20 cellular contexts compared by ENCODE assay signal in the genomic region with DNA sequence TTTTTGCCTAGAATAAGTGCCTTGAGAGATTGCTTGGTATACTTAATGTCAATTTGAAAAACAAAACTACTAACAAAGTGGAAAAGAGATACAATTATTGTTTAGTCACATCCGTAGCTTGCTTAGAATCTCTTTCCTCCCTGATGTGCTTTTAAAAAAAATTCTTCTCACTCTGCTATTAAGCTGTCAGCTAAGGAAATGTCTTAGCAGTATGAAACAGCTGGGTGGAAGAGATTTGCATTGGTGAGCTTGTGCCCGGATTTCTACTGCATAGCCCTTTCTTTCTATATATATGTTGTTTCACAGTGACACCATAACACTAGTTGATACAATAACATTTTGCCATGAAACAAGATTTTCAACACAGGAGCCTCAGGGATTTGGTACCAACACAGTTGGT.
A peak's percentile ranks its signal among the peaks of the same experiment; 100 is the strongest.
DNase-seq lines count a peak whose midpoint lies in the region; ATAC-seq and TF ChIP-seq lines count a peak whose summit lies in the region.
"Had no signal": no experiment of that assay in that cellular context is flagged by ENCODE, and none has a peak within 500 bp of the region (broad histone marks: within the 10 kb centered on the region; RNA-seq: fewer than 3 reads in every experiment).

No MANE protein-coding gene starts in this region.

- intact Hi-C loops in OCI-LY7 (cut with micrococcal nuclease; ENCODE audit: unreplicated experiment), result no loop called here

- ATAC-seq in activated naive CD8-positive, alpha-beta T cell treated with anti-CD3 and anti-CD28 coated beads, Interleukin-2, amount 10 ng/mL, durations not matched to agents 7 days and 5 days (ENCODE audit: low read depth), result no peak
- ATAC-seq in activated naive CD8-positive, alpha-beta T cell treated with anti-CD3 and anti-CD28 coated beads, Interleukin-2, amount 50 U/mL, for 24 hours, result no peak
- no peak for ATAC-seq in GM19452 (IDR thresholded peaks at IDR 0.05; ENCODE audit: unreplicated experiment)
- ATAC-seq: activated naive CD4-positive, alpha-beta T cell treated with anti-CD3 and anti-CD28 coated beads, Interleukin-2, amount 50 U/mL, for 72 hours; naive thymus-derived CD4-positive, alpha-beta T cell had no signal

- peak overlapping the region; percentile 34 for H3K27ac Mint-ChIP-seq in activated naive CD8-positive, alpha-beta T cell treated with anti-CD3 and anti-CD28 coated beads, Interleukin-2, amount 10 ng/mL, durations not matched to agents 7 days and 5 days
- no peak overlapping the region for H3K27ac Mint-ChIP-seq in activated naive CD8-positive, alpha-beta T cell treated with anti-CD3 and anti-CD28 coated beads, Interleukin-2, amount 50 U/mL, for 24 hours
- H3K27ac Mint-ChIP-seq: activated naive CD4-positive, alpha-beta T cell treated with anti-CD3 and anti-CD28 coated beads, Interleukin-2, amount 50 U/mL, for 72 hours; mesothelial cell of epicardium had no signal

- H3K27me3 Mint-ChIP-seq in activated naive CD8-positive, alpha-beta T cell treated with anti-CD3 and anti-CD28 coated beads, Interleukin-2, amount 10 ng/mL, durations not matched to agents 7 days and 5 days, result no peaks in the 10 kb centered on the region
- H3K27me3 Mint-ChIP-seq in activated naive CD8-positive, alpha-beta T cell treated with anti-CD3 and anti-CD28 coated beads, Interleukin-2, amount 50 U/mL, for 24 hours, result no peaks in the 10 kb centered on the region
- H3K27me3 Mint-ChIP-seq: naive thymus-derived CD4-positive, alpha-beta T cell had no signal

- no peaks in the 10 kb centered on the region for H3K4me1 ChIP-seq in OCI-LY7 (ENCODE audit: insufficient read depth, low read length, poor library complexity, severe bottlenecking)
- H3K4me1 ChIP-seq: BLaER1 had no signal

- H3K4me1 Mint-ChIP-seq in activated naive CD8-positive, alpha-beta T cell treated with anti-CD3 and anti-CD28 coated beads, Interleukin-2, amount 10 ng/mL, durations not matched to agents 7 days and 5 days, result peaks cover 24% of the 10 kb centered on the region
- H3K4me1 Mint-ChIP-seq in activated naive CD8-positive, alpha-beta T cell treated with anti-CD3 and anti-CD28 coated beads, Interleukin-2, amount 50 U/mL, for 24 hours, result peaks cover 2% of the 10 kb centered on the region

- H3K27ac ChIP-seq in OCI-LY7 (ENCODE audit: low read depth, low read length, poor library complexity, severe bottlenecking), result no peak overlapping the region
- H3K27ac ChIP-seq: BLaER1, HL-60 had no signal

- H3K4me3 ChIP-seq in OCI-LY7 (ENCODE audit: low read depth, low read length, poor library complexity, severe bottlenecking), result no peak overlapping the region
- H3K4me3 ChIP-seq in fibroblast of villous mesenchyme (ENCODE audit: low read depth, low read length), result no peak overlapping the region
- H3K4me3 ChIP-seq: BLaER1, tibial nerve had no signal

- H3K9me3 ChIP-seq in OCI-LY7 (ENCODE audit: low read length), result no peaks in the 10 kb centered on the region
- H3K9me3 ChIP-seq: BLaER1, tibial nerve had no signal

- CTCF ChIA-PET in OCI-LY7 (lab: Charles Lee; ENCODE audit: unreplicated experiment), result no interaction called here

- peaks cover 44% of the 10 kb centered on the region for H3K36me3 Mint-ChIP-seq in activated naive CD8-positive, alpha-beta T cell treated with anti-CD3 and anti-CD28 coated beads, Interleukin-2, amount 10 ng/mL, durations not matched to agents 7 days and 5 days
- H3K36me3 Mint-ChIP-seq in activated naive CD8-positive, alpha-beta T cell treated with anti-CD3 and anti-CD28 coated beads, Interleukin-2, amount 50 U/mL, for 24 hours (ENCODE audit: low read depth), result peaks cover 30% of the 10 kb centered on the region

- no peak overlapping the region for H2AFZ ChIP-seq in OCI-LY7 (ENCODE audit: low read length)

- peaks cover 35% of the 10 kb centered on the region; the same call in 1 of the 2 replicates for H3K36me3 ChIP-seq in OCI-LY7 (ENCODE audit: insufficient read depth, low read length)

- POLR2A ChIA-PET in activated naive CD8-positive, alpha-beta T cell treated with anti-CD3 and anti-CD28 coated beads, Interleukin-2, amount 10 ng/mL, durations not matched to agents 7 days and 5 days (lab: Charles Lee), result no interaction called here
- POLR2A ChIA-PET in OCI-LY7 (lab: Charles Lee), result no interaction called here

- H3K79me2 ChIP-seq in OCI-LY7 (ENCODE audit: insufficient read depth, low read depth, low read length), result no peaks in the 10 kb centered on the region

- no peak for TF ChIP-seq CTCF in OCI-LY7 (conservative IDR thresholded peaks at IDR 0.05; ENCODE audit: low read length)
- no peak for TF ChIP-seq CTCF in fibroblast of villous mesenchyme (IDR thresholded peaks at IDR 0.05; ENCODE audit: insufficient read depth, low read depth, low read length)

- no peaks in the 10 kb centered on the region for H3K9me2 ChIP-seq in OCI-LY7 (ENCODE audit: insufficient read depth, low read length)

- TSS peak; percentile 20 for BruUV-seq in OCI-LY7 (replicated peaks; lab: Mats Ljungman, UMichigan)

- DNase-seq in activated naive CD8-positive, alpha-beta T cell treated with anti-CD3 and anti-CD28 coated beads, Interleukin-2, amount 10 ng/mL, durations not matched to agents 7 days and 5 days, result no peak
- DNase-seq in activated naive CD8-positive, alpha-beta T cell treated with anti-CD3 and anti-CD28 coated beads, Interleukin-2, amount 50 U/mL, for 24 hours, result no peak
- no peak for DNase-seq in OCI-LY7 (ENCODE audit: low spot score)
- peak; percentile 50 for DNase-seq in fibroblast of villous mesenchyme (ENCODE audit: low read depth)
- DNase-seq in anterior cingulate cortex (lab: John Stamatoyannopoulos, UW), result no peak
- no peak for DNase-seq in stimulated activated CD4-positive, alpha-beta T cell treated with anti-CD3 and anti-CD28 coated beads, Interleukin-12 subunit alpha, Interleukin-12 subunit beta, amount 100 ng/mL, for 4 hours
- no peak for DNase-seq in NCI-H2029 treated with DMSO at 0.1 percent for 48 hours (lab: John Stamatoyannopoulos, UW)
- DNase-seq: activated CD4-positive, alpha-beta T cell treated with anti-CD3 and anti-CD28 coated beads, Interleukin-2, amount 50 U/mL, for 48 hours; activated CD8-positive, alpha-beta memory T cell treated with anti-CD3 and anti-CD28 coated beads, Interleukin-2, amount 50 U/mL, for 48 hours; Karpas-422; naive thymus-derived CD4-positive, alpha-beta T cell; NCI-H1436; SHP77; SW 1271 had no signal

- H3K4me3 Mint-ChIP-seq in activated naive CD8-positive, alpha-beta T cell treated with anti-CD3 and anti-CD28 coated beads, Interleukin-2, amount 10 ng/mL, durations not matched to agents 7 days and 5 days, result no peak overlapping the region
- H3K4me3 Mint-ChIP-seq in activated naive CD8-positive, alpha-beta T cell treated with anti-CD3 and anti-CD28 coated beads, Interleukin-2, amount 50 U/mL, for 24 hours, result no peak overlapping the region
- H3K4me3 Mint-ChIP-seq: mesothelial cell of epicardium had no signal

- H3K9me3 Mint-ChIP-seq in activated naive CD8-positive, alpha-beta T cell treated with anti-CD3 and anti-CD28 coated beads, Interleukin-2, amount 10 ng/mL, durations not matched to agents 7 days and 5 days, result no peaks in the 10 kb centered on the region
- no peaks in the 10 kb centered on the region for H3K9me3 Mint-ChIP-seq in activated naive CD8-positive, alpha-beta T cell treated with anti-CD3 and anti-CD28 coated beads, Interleukin-2, amount 50 U/mL, for 24 hours
- H3K9me3 Mint-ChIP-seq: activated naive CD4-positive, alpha-beta T cell treated with anti-CD3 and anti-CD28 coated beads, Interleukin-2, amount 50 U/mL, for 72 hours; mesothelial cell of epicardium had no signal

- no peak overlapping the region for H3K4me2 ChIP-seq in OCI-LY7 (ENCODE audit: low read length)
- H3K4me2 ChIP-seq: BLaER1 had no signal

- no peaks in the 10 kb centered on the region for H4K20me1 ChIP-seq in OCI-LY7 (ENCODE audit: insufficient read depth, low read length)
- H4K20me1 ChIP-seq: BLaER1 had no signal
